14 cellular contexts compared by ENCODE assay signal in the genomic region with DNA sequence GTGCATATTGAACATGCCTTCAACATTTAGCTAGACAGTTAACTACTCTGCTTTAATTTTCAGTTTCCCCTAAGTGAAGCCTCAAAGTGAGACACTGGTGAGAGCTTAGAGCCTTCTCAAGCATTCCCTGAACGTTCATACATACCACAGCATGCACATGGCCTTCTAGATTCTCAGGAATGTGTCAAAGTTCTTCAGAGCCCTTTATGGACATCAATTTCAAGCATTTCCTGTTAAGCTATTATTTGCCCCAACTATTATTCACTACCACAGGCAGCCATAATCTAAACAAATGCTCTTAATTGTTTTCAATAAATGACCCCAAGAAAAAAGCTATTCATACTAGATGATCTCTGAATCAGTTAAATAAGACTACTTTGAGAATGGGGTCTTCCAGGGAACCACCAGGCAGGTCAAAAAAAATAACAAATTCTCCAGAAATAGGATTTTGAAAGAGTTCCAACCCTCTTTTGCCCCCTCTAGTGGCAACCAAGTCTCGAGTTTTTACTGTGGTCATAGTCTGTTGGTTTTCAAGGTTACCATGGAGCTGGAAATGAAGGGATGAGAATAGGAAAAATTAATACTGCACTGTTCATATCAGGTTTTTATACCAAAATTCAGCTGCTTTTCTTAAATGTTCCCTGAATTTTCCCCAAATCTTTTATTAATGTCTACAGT.
DNase-seq lines count a peak whose midpoint lies in the region; ATAC-seq and TF ChIP-seq lines count a peak whose summit lies in the region.
"Had no signal": no experiment of that assay in that cellular context is flagged by ENCODE, and none has a peak within 500 bp of the region (broad histone marks: within the 10 kb centered on the region; RNA-seq: fewer than 3 reads in every experiment).

No MANE protein-coding gene starts in this region.

- no peaks in the 10 kb centered on the region for H3K36me3 ChIP-seq in DOHH2 (ENCODE audit: control insufficient read depth, low read length)
- H3K36me3 ChIP-seq in right lobe of liver = no peaks in the 10 kb centered on the region
- H3K36me3 ChIP-seq: lower lobe of right lung, thoracic aorta had no signal

- ATAC-seq in right lobe of liver (no peak), HG02938 (IDR thresholded peaks at IDR 0.05; ENCODE audit: unreplicated experiment) (no peak)
- ATAC-seq: esophagus mucosa, lower lobe of right lung had no signal

- H3K4me1 Mint-ChIP-seq in activated T-helper 2 cell treated with anti-CD3 and anti-CD28 coated beads, Interferon-gamma antibody, Interleukin-2, Interleukin-4, amounts not matched to agents 10 μg/mL and 5 μg/mL and 100 μg/mL, durations not matched to agents 14 hours and 24 hours and 36 hours (ENCODE audit: low read depth) = no peaks in the 10 kb centered on the region

- no peak overlapping the region for H3K4me3 ChIP-seq in DOHH2 (ENCODE audit: low read length)
- H3K4me3 ChIP-seq in astrocyte of the cerebellum (ENCODE audit: low read depth, low read length) = no peak overlapping the region
- H3K4me3 ChIP-seq in right lobe of liver = no peak overlapping the region
- H3K4me3 ChIP-seq: lower lobe of right lung, thoracic aorta had no signal

- in situ Hi-C loops in KBM-7 (cut with MboI; ENCODE audit: low pct_unique_long_range_greater_than_20kb, low sequenced_read_pairs) = no loop called here
- in situ Hi-C loops in astrocyte of the cerebellum (cut with HindIII; ENCODE audit: low sequenced_read_pairs) = no loop called here

- intact Hi-C loops in right lobe of liver (cut with DNase I) = no loop called here
- intact Hi-C loops in activated T-helper 2 cell treated with anti-CD3 and anti-CD28 coated beads, Interferon-gamma antibody, Interleukin-2, Interleukin-4, amounts not matched to agents 10 μg/mL and 5 μg/mL and 100 μg/mL, durations not matched to agents 14 hours and 24 hours and 36 hours (cut with micrococcal nuclease) = no loop called here

- H3K36me3 Mint-ChIP-seq in activated T-helper 2 cell treated with anti-CD3 and anti-CD28 coated beads, Interferon-gamma antibody, Interleukin-2, Interleukin-4, amounts not matched to agents 10 μg/mL and 5 μg/mL and 100 μg/mL, durations not matched to agents 14 hours and 24 hours and 36 hours (ENCODE audit: low read depth) = no peaks in the 10 kb centered on the region

- H3K79me2 ChIP-seq in DOHH2 (ENCODE audit: control insufficient read depth, low read length) = no peaks in the 10 kb centered on the region

- peak; percentile 18 for TF ChIP-seq CTCF in DOHH2 (IDR thresholded peaks at IDR 0.05; ENCODE audit: low read depth, low read length, poor library complexity, severe bottlenecking)
- TF ChIP-seq CTCF in astrocyte of the cerebellum (IDR thresholded peaks at IDR 0.05; ENCODE audit: low read depth, low read length, missing control alignments) = peak; percentile 41
- TF ChIP-seq CTCF in right lobe of liver (IDR thresholded peaks at IDR 0.05) = peak; percentile 24 to 49 (median 32)

- 0 out of 2 replicates have a peak, but pooled peaks cover 2% of the 10 kb centered on the region for H3K9me3 ChIP-seq in DOHH2 (ENCODE audit: control insufficient read depth, insufficient read depth, low read length)
- H3K9me3 ChIP-seq in right lobe of liver = no peaks in the 10 kb centered on the region

- H3K27me3 Mint-ChIP-seq in activated T-helper 2 cell treated with anti-CD3 and anti-CD28 coated beads, Interferon-gamma antibody, Interleukin-2, Interleukin-4, amounts not matched to agents 10 μg/mL and 5 μg/mL and 100 μg/mL, durations not matched to agents 14 hours and 24 hours and 36 hours (ENCODE audit: low read depth) = no peaks in the 10 kb centered on the region

- no peaks in the 10 kb centered on the region for H4K20me1 ChIP-seq in DOHH2 (ENCODE audit: control insufficient read depth, insufficient read depth, low read depth, low read length)

- no peak overlapping the region for H3K4me2 ChIP-seq in DOHH2 (ENCODE audit: low read length)

- H3K27ac ChIP-seq in DOHH2 (ENCODE audit: low read depth, low read length) (no peak overlapping the region), right lobe of liver (no peak overlapping the region)
- H3K27ac ChIP-seq: lower lobe of right lung, thoracic aorta had no signal

- no peak overlapping the region for H3K27ac Mint-ChIP-seq in activated T-helper 2 cell treated with anti-CD3 and anti-CD28 coated beads, Interferon-gamma antibody, Interleukin-2, Interleukin-4, amounts not matched to agents 10 μg/mL and 5 μg/mL and 100 μg/mL, durations not matched to agents 14 hours and 24 hours and 36 hours

- no peaks in the 10 kb centered on the region for H3K4me1 ChIP-seq in DOHH2 (ENCODE audit: control insufficient read depth, low read length)
- no peaks in the 10 kb centered on the region for H3K4me1 ChIP-seq in right lobe of liver
- H3K4me1 ChIP-seq: lower lobe of right lung had no signal

- H3K9me2 ChIP-seq in DOHH2 (replicated peaks; ENCODE audit: control insufficient read depth, low read length) = no peaks in the 10 kb centered on the region

- H3K27me3 ChIP-seq in DOHH2 (ENCODE audit: control insufficient read depth, low read length) (no peaks in the 10 kb centered on the region), right lobe of liver (no peaks in the 10 kb centered on the region)

- H3F3A ChIP-seq in DOHH2 (ENCODE audit: control insufficient read depth, insufficient read depth) = no peaks in the 10 kb centered on the region

- H3K9me3 Mint-ChIP-seq in activated T-helper 2 cell treated with anti-CD3 and anti-CD28 coated beads, Interferon-gamma antibody, Interleukin-2, Interleukin-4, amounts not matched to agents 10 μg/mL and 5 μg/mL and 100 μg/mL, durations not matched to agents 14 hours and 24 hours and 36 hours = peaks cover 24% of the 10 kb centered on the region

- DNase-seq in KBM-7 (peak; percentile 12), astrocyte of the cerebellum (ENCODE audit: low read depth) (no peak), right lobe of liver (no peak), T1000 (lab: John Stamatoyannopoulos, UW) (no peak), kidney tubule cell (ENCODE audit: low spot score) (no peak)
- DNase-seq in activated T-helper 2 cell treated with anti-CD3 and anti-CD28 coated beads, Interferon-gamma antibody, Interleukin-2, Interleukin-4, amounts not matched to agents 10 μg/mL and 5 μg/mL and 100 μg/mL, durations not matched to agents 14 hours and 24 hours and 36 hours (ENCODE audit: low spot score) = no peak
- DNase-seq: DMS153, lower lobe of right lung, MV-4-11, posterior cingulate gyrus had no signal

- no peak for TF ChIP-seq POLR2A in right lobe of liver (IDR thresholded peaks at IDR 0.05)

- WGBS in right lobe of liver (ENCODE audit: insufficient coverage, low coverage, low lambda C conversion rate, missing lambda C conversion rate) = 28% methylated on average over 2 of the region's 2 CpGs

- no peak overlapping the region for H3K4me3 Mint-ChIP-seq in activated T-helper 2 cell treated with anti-CD3 and anti-CD28 coated beads, Interferon-gamma antibody, Interleukin-2, Interleukin-4, amounts not matched to agents 10 μg/mL and 5 μg/mL and 100 μg/mL, durations not matched to agents 14 hours and 24 hours and 36 hours (ENCODE audit: low read depth)
